Comparison of ENCODE assay signal across 16 cellular contexts in the genomic region with DNA sequence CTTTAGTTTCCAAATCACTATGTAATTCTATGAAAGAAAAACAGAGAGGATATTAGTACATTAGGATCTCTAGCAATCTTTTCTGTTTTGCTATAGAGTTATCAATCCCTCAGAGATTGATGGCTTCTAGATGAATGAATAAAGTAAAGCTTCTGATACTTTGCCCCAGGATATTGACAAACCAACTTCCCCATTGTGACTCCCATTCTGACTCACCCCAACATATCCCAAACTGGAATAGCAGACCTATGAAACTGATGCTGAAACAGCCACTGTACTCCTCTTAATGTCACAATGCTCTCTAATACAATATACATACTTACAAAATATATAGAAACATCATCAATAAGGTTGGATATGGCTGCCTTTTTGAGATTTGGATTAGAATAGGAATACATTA.
"Had no signal": no experiment of that assay in that cellular context is flagged by ENCODE, and none has a peak within 500 bp of the region (broad histone marks: within the 10 kb centered on the region; RNA-seq: fewer than 3 reads in every experiment).

No MANE protein-coding gene starts in this region.

- H3K4me3 ChIP-seq: dorsolateral prefrontal cortex, esophagus muscularis mucosa, pancreas, testis had no signal

- FAIRE-seq: kidney, pancreas had no signal

- DNase-seq: activated CD4-positive, alpha-beta T cell treated with anti-CD3 and anti-CD28 coated beads for 1 hour; activated CD4-positive, alpha-beta T cell treated with anti-CD3 and anti-CD28 coated beads, Interleukin-2, amount 50 U/mL, for 48 hours; activated gamma-delta T cell treated with Interleukin-2 at 50 U/mL for 16 hours; activated naive CD8-positive, alpha-beta T cell treated with anti-CD3 and anti-CD28 coated beads, Interleukin-2, amount 10 ng/mL, durations not matched to agents 7 days and 5 days; activated T-cell treated with anti-CD3 and anti-CD28 coated beads, Interleukin-2, amount 50 U/mL, for 48 hours; anterior cingulate cortex; dorsolateral prefrontal cortex; kidney; left ventricle myocardium superior; mesendoderm; pancreas; stimulated activated CD4-positive, alpha-beta T cell treated with anti-CD3 and anti-CD28 coated beads, Interleukin-15, amount 100 ng/mL, for 24 hours; stimulated activated CD4-positive, alpha-beta T cell treated with anti-CD3 and anti-CD28 coated beads, Interleukin-4, amount 100 ng/mL, for 4 hours; stimulated activated naive CD8-positive, alpha-beta T cell treated with anti-CD3 and anti-CD28 coated beads, Interleukin-15, amount 100 ng/mL, for 72 hours; testis had no signal

- H3K9me3 ChIP-seq: esophagus muscularis mucosa, pancreas, testis had no signal

- H3K27me3 ChIP-seq: esophagus muscularis mucosa, pancreas, testis had no signal

- ATAC-seq: left ventricle myocardium superior; pancreas; stimulated activated naive CD8-positive, alpha-beta T cell treated with anti-CD3 and anti-CD28 coated beads, Interleukin-15, amount 100 ng/mL, for 72 hours had no signal

- H3K4me1 ChIP-seq: esophagus muscularis mucosa, pancreas, testis had no signal

- H3K36me3 ChIP-seq: esophagus muscularis mucosa, pancreas had no signal
